In the genomic region with DNA sequence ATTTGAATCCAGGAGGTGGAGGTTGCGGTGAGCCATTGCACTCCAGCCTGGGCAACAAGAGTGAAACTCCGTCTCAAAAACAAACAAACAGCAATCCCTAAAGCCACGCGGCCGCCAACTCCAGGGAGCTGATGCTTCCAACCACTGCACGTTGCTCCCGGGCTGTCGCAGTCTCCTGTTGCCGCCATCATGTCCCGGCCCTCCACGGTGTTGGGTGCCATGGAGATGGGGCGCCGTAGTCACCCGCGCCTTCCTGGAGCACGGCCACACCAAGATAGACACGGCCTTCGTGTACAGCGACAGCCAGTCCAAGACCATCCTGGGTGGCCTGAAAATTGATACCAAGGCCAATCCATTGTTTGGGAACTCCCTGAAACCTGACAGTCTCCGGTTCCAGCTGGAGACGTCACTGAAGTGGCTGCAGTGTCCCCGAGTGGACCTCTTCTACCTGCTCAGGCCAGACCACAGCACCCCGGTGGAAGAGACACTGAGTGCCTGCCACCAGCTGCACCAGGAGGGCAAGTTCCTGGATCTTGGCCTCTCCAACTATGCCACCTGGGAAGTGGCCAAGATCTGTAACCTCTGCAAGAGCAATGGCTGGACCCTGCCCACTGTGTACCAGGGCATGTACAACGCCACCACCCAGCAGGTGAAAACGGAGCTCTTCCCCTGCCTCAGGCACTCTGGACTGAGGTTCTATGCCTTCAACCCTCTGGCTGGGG, we compare ENCODE assay signal across 22 cellular contexts. TPM values are rescaled to one million over a fixed set of nuclear protein-coding genes. Genes with fewer than 3 reads are reported as not detected.
DNase-seq lines count a peak whose midpoint lies in the region; ATAC-seq, FAIRE-seq and TF ChIP-seq lines count a peak whose summit lies in the region.
"Had no signal": no experiment of that assay in that cellular context is flagged by ENCODE, and none has a peak within 500 bp of the region (broad histone marks: within the 10 kb centered on the region; RNA-seq: fewer than 3 reads in every experiment).

No MANE protein-coding gene starts in this region.

- TF ChIP-seq EP300 in GM12878 (IDR thresholded peaks at IDR 0.05; ENCODE audit: borderline replicate concordance in 1 of 2, control insufficient read depth in 1 of 2, low read depth in 2 of 2, low read length in 2 of 2), result no peak

- H3K36me3 ChIP-seq in right atrium auricular region, result peaks cover 42% of the 10 kb centered on the region
- peaks cover 8 to 12% of the 10 kb centered on the region in 2 experiments for H3K36me3 ChIP-seq in GM12878 (ENCODE audit: control insufficient read depth in 2 of 2, insufficient read depth in 2 of 2, low read length in 1 of 2)
- no peaks in the 10 kb centered on the region for H3K36me3 ChIP-seq in upper lobe of right lung

- H3K9ac ChIP-seq in GM12878 (ENCODE audit: control insufficient read depth, insufficient read depth, low read length), result no peak overlapping the region
- H3K9ac ChIP-seq: BLaER1 had no signal

- DNase-seq in Right ventricle myocardium superior (no peak), right atrium auricular region (ENCODE audit: low spot score) (no peak), GM12878 (ENCODE audit: low read depth, low spot score) (no peak), left lobe of liver (ENCODE audit: low spot score) (peak; percentile 86), upper lobe of right lung (no peak), natural killer cell (no peak), OCI-M1 (lab: John Stamatoyannopoulos, UW) (no peak)
- DNase-seq in effector CD4-positive, alpha-beta T cell, result no peak
- DNase-seq: Calu3; CD4-positive, alpha-beta memory T cell; GF-D8; HFFc6; NCI-H1092 treated with DMSO at 0.1 percent for 48 hours; NCI-H2081 treated with DMSO at 0.1 percent for 48 hours; Peyer's patch; SHP77 had no signal

- H3K4me3 ChIP-seq in right atrium auricular region (no peak overlapping the region), GM12878 (no peak overlapping the region), upper lobe of right lung (no peak overlapping the region)
- H3K4me3 ChIP-seq: BLaER1, Peyer's patch, SK-N-MC had no signal

- no TSS peak for BruUV-seq in GM12878 (replicated peaks; lab: Mats Ljungman, UMichigan)

- H3K4me1 ChIP-seq in right atrium auricular region (no peaks in the 10 kb centered on the region), GM12878 (ENCODE audit: control insufficient read depth, insufficient read depth, low read length) (no peaks in the 10 kb centered on the region), upper lobe of right lung (no peaks in the 10 kb centered on the region)
- H3K4me1 ChIP-seq: BLaER1, Peyer's patch had no signal

- POLR2A ChIA-PET in GM12878 (lab: Charles Lee), result no interaction called here

- FAIRE-seq in GM12878 (lab: Jason Lieb, UNC), result no peak
- FAIRE-seq: A204.1, GM19239, H54, HTR-8/SVneo had no signal

- peak; percentile 69 for ATAC-seq in Right ventricle myocardium superior (ENCODE audit: poor library complexity)
- ATAC-seq in GM12878, result no peak
- ATAC-seq in left lobe of liver, result peak; percentile 99
- ATAC-seq in upper lobe of right lung, result peak; percentile 30
- no peak for ATAC-seq in natural killer cell

- H3K4me1 Mint-ChIP-seq in natural killer cell, result peaks cover 0 to 5% of the 10 kb centered on the region in 2 donors
- H3K4me1 Mint-ChIP-seq: CD4-positive, alpha-beta memory T cell had no signal

- TF ChIP-seq POLR2A in GM12878 (IDR thresholded peaks at IDR 0.05; ENCODE audit: low read depth, low read length), result 0 out of 2 replicates have a peak, but pooled peaks have one; percentile 12

- no peak for TF ChIP-seq CTCF in right atrium auricular region (IDR thresholded peaks at IDR 0.05)
- TF ChIP-seq CTCF in GM12878 (IDR thresholded peaks at IDR 0.05 in 2 of 3, conservative IDR thresholded peaks at IDR 0.05 in 1 of 3; ENCODE audit: control insufficient read depth in 2 of 3, extremely low read depth in 1 of 3, insufficient read depth in 1 of 3, low read depth in 3 of 3, low read length in 3 of 3), result no peak
- TF ChIP-seq CTCF in upper lobe of right lung (IDR thresholded peaks at IDR 0.05), result no peak
- no peak for TF ChIP-seq CTCF in natural killer cell (IDR thresholded peaks at IDR 0.05)

- no peak overlapping the region for H3K4me3 Mint-ChIP-seq in natural killer cell
- H3K4me3 Mint-ChIP-seq: CD4-positive, alpha-beta memory T cell; HFFc6 had no signal

- H3K79me2 ChIP-seq in GM12878 (ENCODE audit: control insufficient read depth, insufficient read depth, low read length), result no peaks in the 10 kb centered on the region

- WGBS in GM12878 (ENCODE audit: insufficient coverage, insufficient replicate concordance, low lambda C conversion rate, missing lambda C conversion rate), result 96% methylated on average over 25 of the region's 25 CpGs

- no peak overlapping the region for H3K27ac ChIP-seq in right atrium auricular region
- H3K27ac ChIP-seq in GM12878 (ENCODE audit: control insufficient read depth, insufficient read depth), result no peak overlapping the region
- H3K27ac ChIP-seq in upper lobe of right lung, result no peak overlapping the region
- H3K27ac ChIP-seq: BLaER1, Peyer's patch, SK-N-MC had no signal

- CTCF ChIA-PET in GM12878 (lab: Yijun Ruan, JAX), result no interaction called here

- SMC1A ChIA-PET in GM12878 (lab: Charles Lee; ENCODE audit: uncharacterized antibody, unreplicated experiment), result no interaction called here

- H3K4me2 ChIP-seq in GM12878 (ENCODE audit: control insufficient read depth, insufficient read depth), result no peak overlapping the region
- H3K4me2 ChIP-seq: BLaER1 had no signal

- H3K27ac Mint-ChIP-seq in natural killer cell, result no peak overlapping the region
- H3K27ac Mint-ChIP-seq: CD4-positive, alpha-beta memory T cell; HFFc6 had no signal

- intact Hi-C loops in Right ventricle myocardium superior (cut with DNase I) (no loop called here), GM12878 (cut with micrococcal nuclease; ENCODE audit: unreplicated experiment) (no loop called here), upper lobe of right lung (cut with DNase I) (no loop called here), natural killer cell (cut with micrococcal nuclease) (no loop called here)

- RAD21 ChIA-PET in GM12878 (lab: Charles Lee; ENCODE audit: unreplicated experiment), result no interaction called here

- H3K9me3 ChIP-seq in right atrium auricular region (no peaks in the 10 kb centered on the region), GM12878 (replicated peaks; ENCODE audit: control insufficient read depth, insufficient read depth, low read length) (no peaks in the 10 kb centered on the region), upper lobe of right lung (no peaks in the 10 kb centered on the region)
- H3K9me3 ChIP-seq: BLaER1, Peyer's patch had no signal

- no peaks in the 10 kb centered on the region for H3K36me3 Mint-ChIP-seq in natural killer cell

- no peaks in the 10 kb centered on the region for H3K27me3 ChIP-seq in right atrium auricular region
- no peaks in the 10 kb centered on the region for H3K27me3 ChIP-seq in GM12878 (replicated peaks in 1 of 2; ENCODE audit: control insufficient read depth in 2 of 2, insufficient read depth in 2 of 2, low read length in 1 of 2)
- H3K27me3 ChIP-seq in upper lobe of right lung, result no peaks in the 10 kb centered on the region
- H3K27me3 ChIP-seq: BLaER1, Peyer's patch had no signal

- TF ChIP-seq RAD21 in GM12878 (IDR thresholded peaks at IDR 0.05; ENCODE audit: insufficient read depth, low read depth, low read length), result no peak

- H2AFZ ChIP-seq in GM12878 (ENCODE audit: control insufficient read depth, low read depth, low read length), result no peak overlapping the region

- H3K9me3 Mint-ChIP-seq in natural killer cell, result no peaks in the 10 kb centered on the region
- H3K9me3 Mint-ChIP-seq: CD4-positive, alpha-beta memory T cell; HFFc6 had no signal

- no peaks in the 10 kb centered on the region for H3K27me3 Mint-ChIP-seq in natural killer cell (ENCODE audit: low read depth in 2 of 2)
- H3K27me3 Mint-ChIP-seq: CD4-positive, alpha-beta memory T cell had no signal

- in situ Hi-C loops in GM12878 (cut with MboI), result no loop called here

- no peaks in the 10 kb centered on the region for H4K20me1 ChIP-seq in GM12878 (ENCODE audit: control insufficient read depth, insufficient read depth)

TF ChIP-seq in GM12878, 131 proteins besides CTCF, POLR2A, EP300 and RAD21 (continues in another document):
- no peak for TF ChIP-seq IKZF2 (IDR thresholded peaks at IDR 0.05)
- TF ChIP-seq USF1 (IDR thresholded peaks at IDR 0.05; ENCODE audit: borderline replicate concordance, extremely low read length, insufficient read depth, low read depth, low read length), result no peak
- no peak for TF ChIP-seq NRF1 (conservative IDR thresholded peaks at IDR 0.05; ENCODE audit: low read depth, low read length)
- no peak for TF ChIP-seq BRCA1 (IDR thresholded peaks at IDR 0.05; ENCODE audit: low read depth, low read length)

RNA-seq across cellular contexts. Expression of gene SLC16A1, which starts 32.6 kb away (rescaled TPM):
- total RNA-seq in Right ventricle myocardium superior (130 TPM), right atrium auricular region (10 to 100 TPM; 69.0 to 88.3 TPM), GM12878 (2014; rRNA removed) (74.1 and 82.9 TPM in 2 replicates), GM12878 (2014; rRNA removed; fragmentation: Illumina TruSeq; extraction: Trizol) (64.7 and 64.9 TPM in 2 replicates), GM12878 (2021) (64.2 and 68.6 TPM in 2 replicates), left lobe of liver (29.2 TPM), upper lobe of right lung (8.6 TPM), natural killer cell (10 to 100 TPM in 2 of 3 donors, 1 to 10 TPM in 1; 8.7 to 18.5 (median 14.0) TPM)
- total RNA-seq in GM12878 (2013; cell fraction: nucleolus; rRNA removed), result 99.7 and 106 TPM in 2 replicates
- polyA plus RNA-seq in GM12878 (2011; ENCODE audit: low read depth), result 25.0 TPM
- polyA plus RNA-seq in GM12878 (2011; rRNA removed) (106 and 121 TPM in 2 replicates), GM12878 (2014; fragmentation: Illumina TruSeq; extraction: Trizol) (61.5 and 72.0 TPM in 2 replicates), GM12878 (2014; fragmentation: Nextera tagmentation; extraction: Ambion mirVana) (10 to 100 TPM; 40.1 to 45.2 TPM), GM12878 (2014; rRNA removed) (36.8 and 39.0 TPM in 2 replicates), GM12878 (2016; fragmentation: Nextera tagmentation; extraction: Ambion mirVana) (10 to 100 TPM; 66.9 to 73.5 TPM)
- polyA plus RNA-seq in GM12878 (2011; cell fraction: cytosol; rRNA removed), result 81.8 and 105 TPM in 2 replicates
- 27.1 and 33.8 TPM in 2 replicates for polyA plus RNA-seq in GM12878 (2011; cell fraction: nucleus; rRNA removed)
- polyA plus RNA-seq in GM12878 (2012), result 35.4 and 36.2 TPM in 2 replicates
- polyA minus RNA-seq in GM12878 (2011; rRNA and poly(A)+ RNA removed), result 204 and 235 TPM in 2 replicates
- 48.8 and 64.1 TPM in 2 replicates for polyA minus RNA-seq in GM12878 (2011; cell fraction: cytosol; rRNA and poly(A)+ RNA removed)
- polyA minus RNA-seq in GM12878 (2011; cell fraction: nucleus; rRNA and poly(A)+ RNA removed), result 31.1 and 54.0 TPM in 2 replicates

Comparison
In these comparisons a context has a peak if more than half of its experiments do, and no peak if none do; other contexts are left out.
1. ATAC-seq: peak in Right ventricle myocardium superior (single experiment), left lobe of liver (single experiment) and upper lobe of right lung (single experiment); none in GM12878 (single experiment) and natural killer cell (0 of 3).